7 cellular contexts compared by ENCODE assay signal in the genomic region with DNA sequence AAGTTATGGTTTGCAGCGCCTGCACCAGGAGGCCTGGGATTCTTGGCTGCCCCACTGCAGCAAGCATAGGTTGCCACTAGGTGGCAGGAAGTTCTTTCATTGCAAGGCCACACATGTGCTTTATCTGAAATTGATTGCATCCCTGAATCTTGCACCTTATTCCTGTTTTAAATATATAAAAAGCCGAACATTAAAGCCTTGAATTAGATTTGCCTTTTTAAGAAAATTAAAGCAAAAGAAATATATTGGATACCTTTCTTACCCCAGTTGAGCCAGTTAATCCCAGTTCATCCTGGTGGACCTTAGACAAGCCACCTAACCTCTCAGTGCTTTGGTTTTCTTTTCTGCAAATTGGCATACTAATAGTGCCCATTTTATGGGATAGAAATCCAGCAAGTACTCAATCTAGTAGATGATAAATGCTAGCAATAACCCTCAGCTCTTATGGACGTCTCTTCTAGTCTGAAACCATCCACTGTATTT. TPM values are rescaled to one million over a fixed set of nuclear protein-coding genes. Genes with fewer than 3 reads are reported as not detected.
A peak's percentile ranks its signal among the peaks of the same experiment; 100 is the strongest.
DNase-seq lines count a peak whose midpoint lies in the region; ATAC-seq and TF ChIP-seq lines count a peak whose summit lies in the region.

No MANE protein-coding gene starts in this region.

- TF ChIP-seq CTCF in GM12864 (IDR thresholded peaks at IDR 0.05; ENCODE audit: low read depth, low read length, missing control alignments) (peak; percentile 91), endodermal cell (conservative IDR thresholded peaks at IDR 0.05) (peak; percentile 92), mesothelial cell of epicardium (IDR thresholded peaks at IDR 0.05; ENCODE audit: unreplicated experiment) (peak; percentile 82)
- TF ChIP-seq CTCF in activated CD8-positive, alpha-beta T cell treated with anti-CD3 and anti-CD28 coated beads for 36 hours (IDR thresholded peaks at IDR 0.05), result peak; percentile 82

- no peak overlapping the region for H3K27ac ChIP-seq in endodermal cell (ENCODE audit: low read depth, low read length)

- intact Hi-C loops in activated CD8-positive, alpha-beta T cell treated with anti-CD3 and anti-CD28 coated beads for 36 hours (cut with micrococcal nuclease), result loop anchor here (5.0 to 10.0 kb wide), 2 partner anchors 50 to 107 kb away; no protein-coding TSS in a partner anchor

- H3K4me3 ChIP-seq in GM12864 (ENCODE audit: low read depth, low read length), result no peak overlapping the region
- no peak overlapping the region for H3K4me3 ChIP-seq in endodermal cell (ENCODE audit: low read length)

- no peaks in the 10 kb centered on the region for H3K27me3 Mint-ChIP-seq in activated CD8-positive, alpha-beta T cell treated with anti-CD3 and anti-CD28 coated beads for 36 hours
- H3K27me3 Mint-ChIP-seq in endodermal cell (ENCODE audit: insufficient read depth) (peaks cover 3% of the 10 kb centered on the region), mesothelial cell of epicardium (ENCODE audit: low read depth) (peaks cover 8% of the 10 kb centered on the region)
- H3K27me3 Mint-ChIP-seq in stimulated activated naive B cell treated with anti-CD40 and anti-IgM and Interleukin-4, amounts not matched to agents 10 μg/mL and 1 μg/mL and 100 μg/mL, for 72 hours, result peaks cover 0 to 4% of the 10 kb centered on the region in 2 donors

- H3K27ac Mint-ChIP-seq in activated CD8-positive, alpha-beta T cell treated with anti-CD3 and anti-CD28 coated beads for 36 hours, result no peak overlapping the region
- H3K27ac Mint-ChIP-seq in endodermal cell, result no peak overlapping the region
- no peak overlapping the region for H3K27ac Mint-ChIP-seq in mesothelial cell of epicardium
- H3K27ac Mint-ChIP-seq in stimulated activated naive B cell treated with anti-CD40 and anti-IgM and Interleukin-4, amounts not matched to agents 10 μg/mL and 1 μg/mL and 100 μg/mL, for 72 hours, result no peak overlapping the region

- peak; percentile 82 for ATAC-seq in HG02885 (IDR thresholded peaks at IDR 0.05; ENCODE audit: poor library complexity, unreplicated experiment)
- ATAC-seq in activated CD8-positive, alpha-beta T cell treated with anti-CD3 and anti-CD28 coated beads for 36 hours, result peak; percentile 99
- ATAC-seq in stimulated activated naive B cell treated with anti-CD40 and anti-IgM and Interleukin-4, amounts not matched to agents 10 μg/mL and 1 μg/mL and 100 μg/mL, for 72 hours (replicated peaks), result peak; percentile 91 to 92

- no peaks in the 10 kb centered on the region for H3K27me3 ChIP-seq in endodermal cell (ENCODE audit: control insufficient read depth, insufficient read depth, low read length, poor library complexity, severe bottlenecking)

- H3K4me1 Mint-ChIP-seq in activated CD8-positive, alpha-beta T cell treated with anti-CD3 and anti-CD28 coated beads for 36 hours (ENCODE audit: low read depth), result no peaks in the 10 kb centered on the region
- peaks cover 35% of the 10 kb centered on the region for H3K4me1 Mint-ChIP-seq in endodermal cell
- H3K4me1 Mint-ChIP-seq in mesothelial cell of epicardium, result peaks cover 4% of the 10 kb centered on the region
- no peaks in the 10 kb centered on the region for H3K4me1 Mint-ChIP-seq in stimulated activated naive B cell treated with anti-CD40 and anti-IgM and Interleukin-4, amounts not matched to agents 10 μg/mL and 1 μg/mL and 100 μg/mL, for 72 hours

- CTCF ChIA-PET in activated CD8-positive, alpha-beta T cell treated with anti-CD3 and anti-CD28 coated beads for 36 hours (lab: Charles Lee), result interaction anchor here (0.6 to 1.5 kb wide), 7 partner anchors 21 to 266 kb away, joined by 3 to 5 read pairs (median 3); no protein-coding TSS in a partner anchor

- H3K4me3 Mint-ChIP-seq in activated CD8-positive, alpha-beta T cell treated with anti-CD3 and anti-CD28 coated beads for 36 hours, result no peak overlapping the region
- H3K4me3 Mint-ChIP-seq in endodermal cell, result no peak overlapping the region
- no peak overlapping the region for H3K4me3 Mint-ChIP-seq in mesothelial cell of epicardium
- H3K4me3 Mint-ChIP-seq in stimulated activated naive B cell treated with anti-CD40 and anti-IgM and Interleukin-4, amounts not matched to agents 10 μg/mL and 1 μg/mL and 100 μg/mL, for 72 hours, result no peak overlapping the region

- H3K36me3 ChIP-seq in endodermal cell (ENCODE audit: control insufficient read depth, insufficient read depth, low read length), result no peaks in the 10 kb centered on the region

- H3K9ac ChIP-seq in endodermal cell (ENCODE audit: extremely low read depth, low read length, poor library complexity, severe bottlenecking), result no peak overlapping the region

- H3K36me3 Mint-ChIP-seq in activated CD8-positive, alpha-beta T cell treated with anti-CD3 and anti-CD28 coated beads for 36 hours (ENCODE audit: low read depth), result no peaks in the 10 kb centered on the region
- no peaks in the 10 kb centered on the region for H3K36me3 Mint-ChIP-seq in endodermal cell (ENCODE audit: low read depth)
- no peaks in the 10 kb centered on the region for H3K36me3 Mint-ChIP-seq in mesothelial cell of epicardium
- H3K36me3 Mint-ChIP-seq in stimulated activated naive B cell treated with anti-CD40 and anti-IgM and Interleukin-4, amounts not matched to agents 10 μg/mL and 1 μg/mL and 100 μg/mL, for 72 hours, result no peaks in the 10 kb centered on the region

- H3K9me3 Mint-ChIP-seq in activated CD8-positive, alpha-beta T cell treated with anti-CD3 and anti-CD28 coated beads for 36 hours, result no peaks in the 10 kb centered on the region
- peaks cover under 1% of the 10 kb centered on the region for H3K9me3 Mint-ChIP-seq in endodermal cell
- H3K9me3 Mint-ChIP-seq in mesothelial cell of epicardium, result no peaks in the 10 kb centered on the region
- no peaks in the 10 kb centered on the region for H3K9me3 Mint-ChIP-seq in stimulated activated naive B cell treated with anti-CD40 and anti-IgM and Interleukin-4, amounts not matched to agents 10 μg/mL and 1 μg/mL and 100 μg/mL, for 72 hours

- peak; percentile 21 for DNase-seq in GM12864 (ENCODE audit: low read depth)
- DNase-seq in NCI-H446 (lab: John Stamatoyannopoulos, UW), result peak; percentile 14 to 67
- peak; percentile 75 for DNase-seq in activated CD8-positive, alpha-beta T cell treated with anti-CD3 and anti-CD28 coated beads for 36 hours
- DNase-seq in endodermal cell, result peak; percentile 88
- peak in 1 of 2 experiments; percentile 64 for DNase-seq in mesothelial cell of epicardium (ENCODE audit: low spot score in 2 of 2, unreplicated experiment in 2 of 2)
- DNase-seq in stimulated activated naive B cell treated with anti-CD40 and anti-IgM and Interleukin-4, amounts not matched to agents 10 μg/mL and 1 μg/mL and 100 μg/mL, for 72 hours, result peak; percentile 36

- H3K4me1 ChIP-seq in endodermal cell (ENCODE audit: control insufficient read depth, insufficient read depth, low read length), result peaks cover 5% of the 10 kb centered on the region

- POLR2A ChIA-PET in activated CD8-positive, alpha-beta T cell treated with anti-CD3 and anti-CD28 coated beads for 36 hours (lab: Charles Lee), result no interaction called here

- H3K9me3 ChIP-seq in endodermal cell (ENCODE audit: control insufficient read depth, low read length), result no peaks in the 10 kb centered on the region

- WGBS in endodermal cell (ENCODE audit: insufficient coverage in 1 of 2, insufficient read length in 1 of 2), 2 experiments, result 34 to 70% methylated on average over 2 to 3 of the region's 3 CpGs

RNA-seq across cellular contexts. Expression of a gene that starts 6.3 kb away (rescaled TPM):
- 10 to 100 TPM; 10.6 to 12.0 TPM for total RNA-seq in activated CD8-positive, alpha-beta T cell treated with anti-CD3 and anti-CD28 coated beads for 36 hours
- total RNA-seq in endodermal cell, result 10 to 100 TPM in 1 of 2 donors, 1 to 10 TPM in 1; 9.3 to 11.6 TPM
- polyA plus RNA-seq in endodermal cell (2013, experiment 1 of 2), result 9.6 TPM
- 8.2 TPM for polyA plus RNA-seq in endodermal cell (2013, experiment 2 of 2)
- 10.1 to 11.3 TPM (median 11.0 TPM) in 3 replicates for total RNA-seq in mesothelial cell of epicardium

RNA-seq across cellular contexts. Expression of a gene that starts 37.6 kb away (rescaled TPM):
- total RNA-seq in activated CD8-positive, alpha-beta T cell treated with anti-CD3 and anti-CD28 coated beads for 36 hours, result 100 to 1,000 TPM; 111 to 126 TPM
- total RNA-seq in endodermal cell (10 to 100 TPM; 66.7 to 67.6 TPM), mesothelial cell of epicardium (37.6 to 49.1 TPM (median 38.8 TPM) in 3 replicates)
- 31.1 TPM for polyA plus RNA-seq in endodermal cell (2013, experiment 1 of 2)
- polyA plus RNA-seq in endodermal cell (2013, experiment 2 of 2), result 26.1 TPM

RNA-seq across cellular contexts. Expression of a gene that starts 53.3 kb away (rescaled TPM):
- 10 to 100 TPM; 14.7 to 15.2 TPM for total RNA-seq in activated CD8-positive, alpha-beta T cell treated with anti-CD3 and anti-CD28 coated beads for 36 hours
- total RNA-seq in endodermal cell (10 to 100 TPM; 24.0 to 26.3 TPM), mesothelial cell of epicardium (30.9 to 32.8 TPM (median 31.4 TPM) in 3 replicates)
- polyA plus RNA-seq in endodermal cell (2013, experiment 1 of 2), result 30.1 TPM
- 25.0 TPM for polyA plus RNA-seq in endodermal cell (2013, experiment 2 of 2)
